18 cellular contexts compared by ENCODE assay signal in genomic region chr13:107348471-107348870, GRCh38.
"Had no signal": no experiment of that assay in that cellular context is flagged by ENCODE, and none has a peak within 500 bp of the region (broad histone marks: within the 10 kb centered on the region; RNA-seq: fewer than 3 reads in every experiment).

No MANE protein-coding gene starts in this region.

- ATAC-seq: activated CD8-positive, alpha-beta T cell treated with anti-CD3 and anti-CD28 coated beads for 36 hours; activated T-cell treated with anti-CD3 and anti-CD28 coated beads, Interleukin-2, amount 50 U/mL, for 4 hours; right cardiac atrium; WTC11 had no signal

- H3K27ac ChIP-seq: adrenal gland, cardiac muscle cell, skin epidermis, transverse colon had no signal

- H3K36me3 ChIP-seq: adrenal gland, cardiac muscle cell, transverse colon had no signal

- H3K27me3 ChIP-seq: adrenal gland, cardiac muscle cell, transverse colon had no signal

- H3K9me3 ChIP-seq: adrenal gland, transverse colon had no signal

- H3K4me3 ChIP-seq: adrenal gland, cardiac muscle cell, skin epidermis, transverse colon had no signal

- H3K4me1 ChIP-seq: adrenal gland, transverse colon had no signal

- DNase-seq: activated CD4-positive, alpha-beta T cell treated with anti-CD3 and anti-CD28 coated beads for 48 hours; activated CD8-positive, alpha-beta T cell treated with anti-CD3 and anti-CD28 coated beads for 36 hours; activated effector memory CD4-positive, alpha-beta T cell treated with Interleukin-2 at 50 U/mL for 16 hours; activated T-cell treated with anti-CD3 and anti-CD28 coated beads, Interleukin-2, amount 50 U/mL, for 4 hours; adrenal gland; erythroblast; glutamatergic neuron; hypothalamus; nucleus accumbens; right cardiac atrium; stimulated activated CD4-positive, alpha-beta T cell treated with anti-CD3 and anti-CD28 coated beads, Interleukin-4, amount 100 ng/mL, for 24 hours; stimulated activated naive CD4-positive, alpha-beta T cell treated with Interleukin-2 at 50 U/mL for 16 hours; substantia nigra; T-helper 2 cell; transverse colon had no signal
